Comparison of ENCODE assay signal across 1 cellular context in the genomic region with DNA sequence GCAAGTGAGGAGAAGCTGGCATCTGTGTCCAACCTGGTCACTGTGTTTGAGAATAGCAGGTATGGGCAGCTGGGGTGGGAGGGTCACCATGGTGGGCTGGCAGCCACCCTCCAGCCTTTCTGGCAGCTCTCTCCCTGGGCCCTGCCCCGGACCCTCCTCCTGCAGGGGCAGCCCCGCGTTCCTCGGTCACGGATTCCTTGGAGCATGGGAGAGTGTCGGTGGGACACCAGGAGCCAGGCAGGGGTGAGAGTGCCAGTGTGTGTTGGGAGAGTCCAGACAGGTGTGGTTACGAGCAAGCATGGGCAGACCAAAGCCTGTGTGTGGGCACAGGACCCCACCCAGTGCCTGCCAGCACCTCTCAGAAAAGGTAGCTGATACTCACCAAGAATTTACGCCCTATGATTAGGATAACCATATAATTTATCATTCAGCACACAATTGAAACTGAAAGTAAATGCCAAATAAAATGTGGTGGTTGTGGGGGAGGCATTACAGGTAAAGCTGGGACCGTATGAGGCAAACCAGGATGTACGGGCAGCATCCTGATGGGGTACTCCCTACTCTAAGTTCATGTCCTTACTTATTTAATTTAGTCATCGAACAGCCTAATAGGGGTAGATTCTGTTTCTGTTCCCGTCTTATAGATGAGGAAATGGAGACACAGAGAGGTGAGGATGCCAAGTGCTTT.
TF ChIP-seq lines count a peak whose summit lies in the region.

No MANE protein-coding gene starts in this region.

TF ChIP-seq in GM23338, 12 proteins besides CTCF, POLR2A, EP300 and RAD21:
- TF ChIP-seq, protein P1, sequence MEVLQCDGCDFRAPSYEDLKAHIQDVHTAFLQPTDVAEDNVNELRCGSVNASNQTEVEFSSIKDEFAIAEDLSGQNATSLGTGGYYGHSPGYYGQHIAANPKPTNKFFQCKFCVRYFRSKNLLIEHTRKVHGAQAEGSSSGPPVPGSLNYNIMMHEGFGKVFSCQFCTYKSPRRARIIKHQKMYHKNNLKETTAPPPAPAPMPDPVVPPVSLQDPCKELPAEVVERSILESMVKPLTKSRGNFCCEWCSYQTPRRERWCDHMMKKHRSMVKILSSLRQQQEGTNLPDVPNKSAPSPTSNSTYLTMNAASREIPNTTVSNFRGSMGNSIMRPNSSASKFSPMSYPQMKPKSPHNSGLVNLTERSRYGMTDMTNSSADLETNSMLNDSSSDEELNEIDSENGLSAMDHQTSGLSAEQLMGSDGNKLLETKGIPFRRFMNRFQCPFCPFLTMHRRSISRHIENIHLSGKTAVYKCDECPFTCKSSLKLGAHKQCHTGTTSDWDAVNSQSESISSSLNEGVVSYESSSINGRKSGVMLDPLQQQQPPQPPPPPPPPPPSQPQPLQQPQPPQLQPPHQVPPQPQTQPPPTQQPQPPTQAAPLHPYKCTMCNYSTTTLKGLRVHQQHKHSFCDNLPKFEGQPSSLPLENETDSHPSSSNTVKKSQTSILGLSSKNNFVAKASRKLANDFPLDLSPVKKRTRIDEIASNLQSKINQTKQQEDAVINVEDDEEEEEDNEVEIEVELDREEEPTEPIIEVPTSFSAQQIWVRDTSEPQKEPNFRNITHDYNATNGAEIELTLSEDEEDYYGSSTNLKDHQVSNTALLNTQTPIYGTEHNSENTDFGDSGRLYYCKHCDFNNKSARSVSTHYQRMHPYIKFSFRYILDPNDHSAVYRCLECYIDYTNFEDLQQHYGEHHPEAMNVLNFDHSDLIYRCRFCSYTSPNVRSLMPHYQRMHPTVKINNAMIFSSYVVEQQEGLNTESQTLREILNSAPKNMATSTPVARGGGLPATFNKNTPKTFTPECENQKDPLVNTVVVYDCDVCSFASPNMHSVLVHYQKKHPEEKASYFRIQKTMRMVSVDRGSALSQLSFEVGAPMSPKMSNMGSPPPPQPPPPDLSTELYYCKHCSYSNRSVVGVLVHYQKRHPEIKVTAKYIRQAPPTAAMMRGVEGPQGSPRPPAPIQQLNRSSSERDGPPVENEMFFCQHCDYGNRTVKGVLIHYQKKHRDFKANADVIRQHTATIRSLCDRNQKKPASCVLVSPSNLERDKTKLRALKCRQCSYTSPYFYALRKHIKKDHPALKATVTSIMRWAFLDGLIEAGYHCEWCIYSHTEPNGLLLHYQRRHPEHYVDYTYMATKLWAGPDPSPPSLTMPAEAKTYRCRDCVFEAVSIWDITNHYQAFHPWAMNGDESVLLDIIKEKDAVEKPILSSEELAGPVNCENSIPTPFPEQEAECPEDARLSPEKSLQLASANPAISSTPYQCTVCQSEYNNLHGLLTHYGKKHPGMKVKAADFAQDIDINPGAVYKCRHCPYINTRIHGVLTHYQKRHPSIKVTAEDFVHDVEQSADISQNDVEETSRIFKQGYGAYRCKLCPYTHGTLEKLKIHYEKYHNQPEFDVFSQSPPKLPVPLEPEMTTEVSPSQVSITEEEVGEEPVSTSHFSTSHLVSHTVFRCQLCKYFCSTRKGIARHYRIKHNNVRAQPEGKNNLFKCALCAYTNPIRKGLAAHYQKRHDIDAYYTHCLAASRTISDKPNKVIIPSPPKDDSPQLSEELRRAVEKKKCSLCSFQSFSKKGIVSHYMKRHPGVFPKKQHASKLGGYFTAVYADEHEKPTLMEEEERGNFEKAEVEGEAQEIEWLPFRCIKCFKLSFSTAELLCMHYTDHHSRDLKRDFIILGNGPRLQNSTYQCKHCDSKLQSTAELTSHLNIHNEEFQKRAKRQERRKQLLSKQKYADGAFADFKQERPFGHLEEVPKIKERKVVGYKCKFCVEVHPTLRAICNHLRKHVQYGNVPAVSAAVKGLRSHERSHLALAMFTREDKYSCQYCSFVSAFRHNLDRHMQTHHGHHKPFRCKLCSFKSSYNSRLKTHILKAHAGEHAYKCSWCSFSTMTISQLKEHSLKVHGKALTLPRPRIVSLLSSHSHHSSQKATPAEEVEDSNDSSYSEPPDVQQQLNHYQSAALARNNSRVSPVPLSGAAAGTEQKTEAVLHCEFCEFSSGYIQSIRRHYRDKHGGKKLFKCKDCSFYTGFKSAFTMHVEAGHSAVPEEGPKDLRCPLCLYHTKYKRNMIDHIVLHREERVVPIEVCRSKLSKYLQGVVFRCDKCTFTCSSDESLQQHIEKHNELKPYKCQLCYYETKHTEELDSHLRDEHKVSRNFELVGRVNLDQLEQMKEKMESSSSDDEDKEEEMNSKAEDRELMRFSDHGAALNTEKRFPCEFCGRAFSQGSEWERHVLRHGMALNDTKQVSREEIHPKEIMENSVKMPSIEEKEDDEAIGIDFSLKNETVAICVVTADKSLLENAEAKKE (CRISPR knock-in tag; IDR thresholded peaks at IDR 0.05), result no peak
- TF ChIP-seq EZH2 (IDR thresholded peaks at IDR 0.05; ENCODE audit: low read depth, unreplicated experiment) (no peak), ZNF331 (CRISPR knock-in tag; IDR thresholded peaks at IDR 0.05; ENCODE audit: low read depth) (no peak), STAT1 (IDR thresholded peaks at IDR 0.05; ENCODE audit: unreplicated experiment) (no peak), EZH2phosphoT487 (IDR thresholded peaks at IDR 0.05; ENCODE audit: unreplicated experiment) (no peak), NANOG (IDR thresholded peaks at IDR 0.05; ENCODE audit: borderline replicate concordance) (no peak), ZNF114 (CRISPR knock-in tag; IDR thresholded peaks at IDR 0.05) (no peak)
